1 cellular context compared by ENCODE assay signal in the genomic region with DNA sequence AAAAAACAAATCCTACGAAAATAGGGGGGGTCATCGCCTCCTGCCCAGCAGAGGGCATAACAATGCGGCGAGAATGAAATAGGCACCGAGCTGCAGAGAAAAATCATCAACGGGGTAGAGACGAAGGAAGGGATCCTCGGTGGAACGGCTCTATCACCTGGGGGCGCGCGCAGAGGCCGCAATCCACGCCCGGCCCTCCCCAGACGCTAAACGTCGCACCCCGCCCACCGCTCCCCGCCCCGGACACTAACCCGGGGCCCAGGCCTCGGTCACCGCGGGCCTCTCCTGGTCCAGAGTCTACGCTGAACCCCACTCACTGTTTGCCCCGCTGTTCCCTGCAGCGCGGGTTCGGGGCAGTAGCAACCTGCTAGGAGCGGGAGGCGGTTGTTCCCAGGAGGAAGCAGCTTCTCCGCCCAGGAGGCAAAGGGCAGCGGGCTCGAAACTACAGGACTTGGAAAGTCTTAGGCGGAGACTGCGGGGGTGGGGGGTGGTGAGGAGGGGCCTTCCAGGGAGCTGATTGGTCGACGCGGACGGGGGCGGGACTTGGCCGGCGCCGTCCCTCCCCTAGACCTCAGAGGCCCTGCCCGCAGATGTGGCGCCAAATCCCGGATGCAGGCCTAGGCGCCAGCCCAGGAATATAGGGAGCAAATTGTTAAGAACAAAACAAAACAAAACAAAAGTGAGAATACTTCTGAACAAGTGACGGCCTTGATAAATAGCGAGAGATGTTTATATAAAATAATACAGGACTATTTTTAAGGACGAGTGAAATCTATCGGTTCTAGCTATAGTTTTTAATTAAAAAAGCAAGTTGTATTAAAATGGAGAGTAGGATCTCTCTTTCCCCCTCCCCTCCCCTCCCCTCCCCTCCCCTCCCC.
A peak's percentile ranks its signal among the peaks of the same experiment; 100 is the strongest.
TF ChIP-seq lines count a peak whose summit lies in the region.

A gene with protein sequence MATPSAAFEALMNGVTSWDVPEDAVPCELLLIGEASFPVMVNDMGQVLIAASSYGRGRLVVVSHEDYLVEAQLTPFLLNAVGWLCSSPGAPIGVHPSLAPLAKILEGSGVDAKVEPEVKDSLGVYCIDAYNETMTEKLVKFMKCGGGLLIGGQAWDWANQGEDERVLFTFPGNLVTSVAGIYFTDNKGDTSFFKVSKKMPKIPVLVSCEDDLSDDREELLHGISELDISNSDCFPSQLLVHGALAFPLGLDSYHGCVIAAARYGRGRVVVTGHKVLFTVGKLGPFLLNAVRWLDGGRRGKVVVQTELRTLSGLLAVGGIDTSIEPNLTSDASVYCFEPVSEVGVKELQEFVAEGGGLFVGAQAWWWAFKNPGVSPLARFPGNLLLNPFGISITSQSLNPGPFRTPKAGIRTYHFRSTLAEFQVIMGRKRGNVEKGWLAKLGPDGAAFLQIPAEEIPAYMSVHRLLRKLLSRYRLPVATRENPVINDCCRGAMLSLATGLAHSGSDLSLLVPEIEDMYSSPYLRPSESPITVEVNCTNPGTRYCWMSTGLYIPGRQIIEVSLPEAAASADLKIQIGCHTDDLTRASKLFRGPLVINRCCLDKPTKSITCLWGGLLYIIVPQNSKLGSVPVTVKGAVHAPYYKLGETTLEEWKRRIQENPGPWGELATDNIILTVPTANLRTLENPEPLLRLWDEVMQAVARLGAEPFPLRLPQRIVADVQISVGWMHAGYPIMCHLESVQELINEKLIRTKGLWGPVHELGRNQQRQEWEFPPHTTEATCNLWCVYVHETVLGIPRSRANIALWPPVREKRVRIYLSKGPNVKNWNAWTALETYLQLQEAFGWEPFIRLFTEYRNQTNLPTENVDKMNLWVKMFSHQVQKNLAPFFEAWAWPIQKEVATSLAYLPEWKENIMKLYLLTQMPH (minus strand): TSS at position 467 of the 878 bp plus-strand sequence. CDS start 25,568 bp downstream, outside the sequence.

TF ChIP-seq in HepG2, 621 proteins besides CTCF, POLR2A, EP300 and RAD21 (continued from another document and continues in another):
- TF ChIP-seq, protein P1, sequence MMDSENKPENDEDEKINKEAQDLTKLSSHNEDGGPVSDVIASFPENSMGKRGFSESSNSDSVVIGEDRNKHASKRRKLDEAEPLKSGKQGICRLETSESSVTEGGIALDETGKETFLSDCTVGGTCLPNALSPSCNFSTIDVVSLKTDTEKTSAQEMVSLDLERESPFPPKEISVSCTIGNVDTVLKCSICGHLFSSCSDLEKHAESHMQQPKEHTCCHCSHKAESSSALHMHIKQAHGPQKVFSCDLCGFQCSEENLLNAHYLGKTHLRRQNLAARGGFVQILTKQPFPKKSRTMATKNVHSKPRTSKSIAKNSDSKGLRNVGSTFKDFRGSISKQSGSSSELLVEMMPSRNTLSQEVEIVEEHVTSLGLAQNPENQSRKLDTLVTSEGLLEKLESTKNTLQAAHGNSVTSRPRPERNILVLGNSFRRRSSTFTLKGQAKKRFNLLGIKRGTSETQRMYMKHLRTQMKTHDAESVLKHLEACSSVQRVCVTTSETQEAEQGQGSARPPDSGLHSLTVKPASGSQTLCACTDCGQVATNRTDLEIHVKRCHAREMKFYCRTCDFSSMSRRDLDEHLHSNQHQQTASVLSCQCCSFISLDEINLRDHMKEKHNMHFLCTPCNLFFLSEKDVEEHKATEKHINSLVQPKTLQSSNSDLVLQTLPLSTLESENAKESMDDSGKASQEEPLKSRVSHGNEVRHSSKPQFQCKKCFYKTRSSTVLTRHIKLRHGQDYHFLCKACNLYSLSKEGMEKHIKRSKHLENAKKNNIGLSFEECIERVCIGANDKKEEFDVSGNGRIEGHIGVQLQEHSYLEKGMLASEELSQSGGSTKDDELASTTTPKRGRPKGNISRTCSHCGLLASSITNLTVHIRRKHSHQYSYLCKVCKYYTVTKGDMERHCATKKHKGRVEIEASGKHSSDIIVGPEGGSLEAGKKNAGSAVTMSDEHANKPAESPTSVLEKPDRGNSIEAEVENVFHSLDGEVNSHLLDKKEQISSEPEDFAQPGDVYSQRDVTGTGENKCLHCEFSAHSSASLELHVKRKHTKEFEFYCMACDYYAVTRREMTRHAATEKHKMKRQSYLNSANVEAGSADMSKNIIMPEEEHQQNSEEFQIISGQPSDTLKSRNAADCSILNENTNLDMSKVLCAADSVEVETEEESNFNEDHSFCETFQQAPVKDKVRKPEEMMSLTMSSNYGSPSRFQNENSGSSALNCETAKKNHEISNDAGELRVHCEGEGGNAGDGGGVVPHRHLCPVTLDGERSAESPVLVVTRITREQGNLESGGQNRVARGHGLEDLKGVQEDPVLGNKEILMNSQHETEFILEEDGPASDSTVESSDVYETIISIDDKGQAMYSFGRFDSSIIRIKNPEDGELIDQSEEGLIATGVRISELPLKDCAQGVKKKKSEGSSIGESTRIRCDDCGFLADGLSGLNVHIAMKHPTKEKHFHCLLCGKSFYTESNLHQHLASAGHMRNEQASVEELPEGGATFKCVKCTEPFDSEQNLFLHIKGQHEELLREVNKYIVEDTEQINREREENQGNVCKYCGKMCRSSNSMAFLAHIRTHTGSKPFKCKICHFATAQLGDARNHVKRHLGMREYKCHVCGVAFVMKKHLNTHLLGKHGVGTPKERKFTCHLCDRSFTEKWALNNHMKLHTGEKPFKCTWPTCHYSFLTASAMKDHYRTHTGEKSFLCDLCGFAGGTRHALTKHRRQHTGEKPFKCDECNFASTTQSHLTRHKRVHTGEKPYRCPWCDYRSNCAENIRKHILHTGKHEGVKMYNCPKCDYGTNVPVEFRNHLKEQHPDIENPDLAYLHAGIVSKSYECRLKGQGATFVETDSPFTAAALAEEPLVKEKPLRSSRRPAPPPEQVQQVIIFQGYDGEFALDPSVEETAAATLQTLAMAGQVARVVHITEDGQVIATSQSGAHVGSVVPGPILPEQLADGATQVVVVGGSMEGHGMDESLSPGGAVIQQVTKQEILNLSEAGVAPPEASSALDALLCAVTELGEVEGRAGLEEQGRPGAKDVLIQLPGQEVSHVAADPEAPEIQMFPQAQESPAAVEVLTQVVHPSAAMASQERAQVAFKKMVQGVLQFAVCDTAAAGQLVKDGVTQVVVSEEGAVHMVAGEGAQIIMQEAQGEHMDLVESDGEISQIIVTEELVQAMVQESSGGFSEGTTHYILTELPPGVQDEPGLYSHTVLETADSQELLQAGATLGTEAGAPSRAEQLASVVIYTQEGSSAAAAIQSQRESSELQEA (CRISPR knock-in tag; IDR thresholded peaks at IDR 0.05; ENCODE audit: not compliant biosample characterization), result peak; percentile 57
- TF ChIP-seq DMAP1 (CRISPR knock-in tag; IDR thresholded peaks at IDR 0.05) (peak; percentile 72), SALL2 (CRISPR knock-in tag; IDR thresholded peaks at IDR 0.05) (peak; percentile 68; the same call in 1 of the 2 replicates), ASH2L (IDR thresholded peaks at IDR 0.05; ENCODE audit: insufficient read length, low read depth, low read length) (peak; percentile 86), ZNF501 (CRISPR knock-in tag; IDR thresholded peaks at IDR 0.05) (peak; percentile 66), ZNF337 (CRISPR knock-in tag; IDR thresholded peaks at IDR 0.05; ENCODE audit: borderline replicate concordance, low read depth) (peak; percentile 65; the same call in 1 of the 2 replicates), KLF15 (CRISPR knock-in tag; IDR thresholded peaks at IDR 0.05; ENCODE audit: borderline replicate concordance) (peak; percentile 41; the same call in 1 of the 2 replicates), CREB1 (IDR thresholded peaks at IDR 0.05) (0 out of 2 replicates have a peak, but pooled peaks have one; percentile 4), CREB1 (CRISPR knock-in tag; IDR thresholded peaks at IDR 0.05) (peak; percentile 75), PTBP1 (IDR thresholded peaks at IDR 0.05; ENCODE audit: low read depth, low read length, poor library complexity, severe bottlenecking) (peak; percentile 88), KLF9 (CRISPR knock-in tag; IDR thresholded peaks at IDR 0.05; ENCODE audit: low read depth) (no peak), MEF2D (CRISPR knock-in tag; IDR thresholded peaks at IDR 0.05) (peak; percentile 84; the same call in 1 of the 2 replicates), ZNF24 (IDR thresholded peaks at IDR 0.05) (no peak), GATAD2A (CRISPR knock-in tag; IDR thresholded peaks at IDR 0.05) (peak; percentile 62), ZNF552 (CRISPR knock-in tag; IDR thresholded peaks at IDR 0.05; ENCODE audit: borderline replicate concordance) (0 out of 2 replicates have a peak, but pooled peaks have one; percentile 51)
- TF ChIP-seq, protein P2, sequence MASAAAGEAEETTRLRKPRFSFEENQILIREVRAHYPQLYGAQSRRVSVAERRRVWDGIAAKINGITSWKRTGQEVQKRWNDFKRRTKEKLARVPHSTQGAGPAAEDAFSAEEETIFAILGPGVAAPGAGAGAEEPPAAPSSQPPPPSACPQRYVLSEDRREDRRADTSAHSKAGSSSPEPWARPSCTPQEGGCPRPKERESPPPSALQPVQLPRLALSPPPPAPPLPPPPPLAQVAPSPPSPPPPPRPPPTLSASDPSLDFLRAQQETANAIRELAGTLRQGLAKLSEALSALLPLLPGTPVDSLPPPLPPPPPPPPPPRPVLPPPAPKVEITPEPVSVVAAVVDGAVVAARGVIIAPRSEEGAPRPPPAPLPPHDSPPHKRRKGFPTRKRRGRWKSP (CRISPR knock-in tag; IDR thresholded peaks at IDR 0.05), result peak; percentile 86
- TF ChIP-seq, protein P3, sequence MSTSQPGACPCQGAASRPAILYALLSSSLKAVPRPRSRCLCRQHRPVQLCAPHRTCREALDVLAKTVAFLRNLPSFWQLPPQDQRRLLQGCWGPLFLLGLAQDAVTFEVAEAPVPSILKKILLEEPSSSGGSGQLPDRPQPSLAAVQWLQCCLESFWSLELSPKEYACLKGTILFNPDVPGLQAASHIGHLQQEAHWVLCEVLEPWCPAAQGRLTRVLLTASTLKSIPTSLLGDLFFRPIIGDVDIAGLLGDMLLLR (CRISPR knock-in tag; IDR thresholded peaks at IDR 0.05), result peak; percentile 60; the same call in 1 of the 2 replicates
- TF ChIP-seq, protein P4, sequence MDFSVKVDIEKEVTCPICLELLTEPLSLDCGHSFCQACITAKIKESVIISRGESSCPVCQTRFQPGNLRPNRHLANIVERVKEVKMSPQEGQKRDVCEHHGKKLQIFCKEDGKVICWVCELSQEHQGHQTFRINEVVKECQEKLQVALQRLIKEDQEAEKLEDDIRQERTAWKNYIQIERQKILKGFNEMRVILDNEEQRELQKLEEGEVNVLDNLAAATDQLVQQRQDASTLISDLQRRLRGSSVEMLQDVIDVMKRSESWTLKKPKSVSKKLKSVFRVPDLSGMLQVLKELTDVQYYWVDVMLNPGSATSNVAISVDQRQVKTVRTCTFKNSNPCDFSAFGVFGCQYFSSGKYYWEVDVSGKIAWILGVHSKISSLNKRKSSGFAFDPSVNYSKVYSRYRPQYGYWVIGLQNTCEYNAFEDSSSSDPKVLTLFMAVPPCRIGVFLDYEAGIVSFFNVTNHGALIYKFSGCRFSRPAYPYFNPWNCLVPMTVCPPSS (IDR thresholded peaks at IDR 0.05), result no peak
- TF ChIP-seq, protein P5, sequence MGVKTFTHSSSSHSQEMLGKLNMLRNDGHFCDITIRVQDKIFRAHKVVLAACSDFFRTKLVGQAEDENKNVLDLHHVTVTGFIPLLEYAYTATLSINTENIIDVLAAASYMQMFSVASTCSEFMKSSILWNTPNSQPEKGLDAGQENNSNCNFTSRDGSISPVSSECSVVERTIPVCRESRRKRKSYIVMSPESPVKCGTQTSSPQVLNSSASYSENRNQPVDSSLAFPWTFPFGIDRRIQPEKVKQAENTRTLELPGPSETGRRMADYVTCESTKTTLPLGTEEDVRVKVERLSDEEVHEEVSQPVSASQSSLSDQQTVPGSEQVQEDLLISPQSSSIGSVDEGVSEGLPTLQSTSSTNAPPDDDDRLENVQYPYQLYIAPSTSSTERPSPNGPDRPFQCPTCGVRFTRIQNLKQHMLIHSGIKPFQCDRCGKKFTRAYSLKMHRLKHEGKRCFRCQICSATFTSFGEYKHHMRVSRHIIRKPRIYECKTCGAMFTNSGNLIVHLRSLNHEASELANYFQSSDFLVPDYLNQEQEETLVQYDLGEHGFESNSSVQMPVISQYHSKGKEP (CRISPR knock-in tag; IDR thresholded peaks at IDR 0.05), result peak; percentile 80; the same call in 1 of the 2 replicates
- TF ChIP-seq, protein P6, sequence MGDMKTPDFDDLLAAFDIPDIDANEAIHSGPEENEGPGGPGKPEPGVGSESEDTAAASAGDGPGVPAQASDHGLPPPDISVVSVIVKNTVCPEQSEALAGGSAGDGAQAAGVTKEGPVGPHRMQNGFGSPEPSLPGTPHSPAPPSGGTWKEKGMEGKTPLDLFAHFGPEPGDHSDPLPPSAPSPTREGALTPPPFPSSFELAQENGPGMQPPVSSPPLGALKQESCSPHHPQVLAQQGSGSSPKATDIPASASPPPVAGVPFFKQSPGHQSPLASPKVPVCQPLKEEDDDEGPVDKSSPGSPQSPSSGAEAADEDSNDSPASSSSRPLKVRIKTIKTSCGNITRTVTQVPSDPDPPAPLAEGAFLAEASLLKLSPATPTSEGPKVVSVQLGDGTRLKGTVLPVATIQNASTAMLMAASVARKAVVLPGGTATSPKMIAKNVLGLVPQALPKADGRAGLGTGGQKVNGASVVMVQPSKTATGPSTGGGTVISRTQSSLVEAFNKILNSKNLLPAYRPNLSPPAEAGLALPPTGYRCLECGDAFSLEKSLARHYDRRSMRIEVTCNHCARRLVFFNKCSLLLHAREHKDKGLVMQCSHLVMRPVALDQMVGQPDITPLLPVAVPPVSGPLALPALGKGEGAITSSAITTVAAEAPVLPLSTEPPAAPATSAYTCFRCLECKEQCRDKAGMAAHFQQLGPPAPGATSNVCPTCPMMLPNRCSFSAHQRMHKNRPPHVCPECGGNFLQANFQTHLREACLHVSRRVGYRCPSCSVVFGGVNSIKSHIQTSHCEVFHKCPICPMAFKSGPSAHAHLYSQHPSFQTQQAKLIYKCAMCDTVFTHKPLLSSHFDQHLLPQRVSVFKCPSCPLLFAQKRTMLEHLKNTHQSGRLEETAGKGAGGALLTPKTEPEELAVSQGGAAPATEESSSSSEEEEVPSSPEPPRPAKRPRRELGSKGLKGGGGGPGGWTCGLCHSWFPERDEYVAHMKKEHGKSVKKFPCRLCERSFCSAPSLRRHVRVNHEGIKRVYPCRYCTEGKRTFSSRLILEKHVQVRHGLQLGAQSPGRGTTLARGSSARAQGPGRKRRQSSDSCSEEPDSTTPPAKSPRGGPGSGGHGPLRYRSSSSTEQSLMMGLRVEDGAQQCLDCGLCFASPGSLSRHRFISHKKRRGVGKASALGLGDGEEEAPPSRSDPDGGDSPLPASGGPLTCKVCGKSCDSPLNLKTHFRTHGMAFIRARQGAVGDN (CRISPR knock-in tag; IDR thresholded peaks at IDR 0.05), result peak; percentile 91
- TF ChIP-seq, protein P7, sequence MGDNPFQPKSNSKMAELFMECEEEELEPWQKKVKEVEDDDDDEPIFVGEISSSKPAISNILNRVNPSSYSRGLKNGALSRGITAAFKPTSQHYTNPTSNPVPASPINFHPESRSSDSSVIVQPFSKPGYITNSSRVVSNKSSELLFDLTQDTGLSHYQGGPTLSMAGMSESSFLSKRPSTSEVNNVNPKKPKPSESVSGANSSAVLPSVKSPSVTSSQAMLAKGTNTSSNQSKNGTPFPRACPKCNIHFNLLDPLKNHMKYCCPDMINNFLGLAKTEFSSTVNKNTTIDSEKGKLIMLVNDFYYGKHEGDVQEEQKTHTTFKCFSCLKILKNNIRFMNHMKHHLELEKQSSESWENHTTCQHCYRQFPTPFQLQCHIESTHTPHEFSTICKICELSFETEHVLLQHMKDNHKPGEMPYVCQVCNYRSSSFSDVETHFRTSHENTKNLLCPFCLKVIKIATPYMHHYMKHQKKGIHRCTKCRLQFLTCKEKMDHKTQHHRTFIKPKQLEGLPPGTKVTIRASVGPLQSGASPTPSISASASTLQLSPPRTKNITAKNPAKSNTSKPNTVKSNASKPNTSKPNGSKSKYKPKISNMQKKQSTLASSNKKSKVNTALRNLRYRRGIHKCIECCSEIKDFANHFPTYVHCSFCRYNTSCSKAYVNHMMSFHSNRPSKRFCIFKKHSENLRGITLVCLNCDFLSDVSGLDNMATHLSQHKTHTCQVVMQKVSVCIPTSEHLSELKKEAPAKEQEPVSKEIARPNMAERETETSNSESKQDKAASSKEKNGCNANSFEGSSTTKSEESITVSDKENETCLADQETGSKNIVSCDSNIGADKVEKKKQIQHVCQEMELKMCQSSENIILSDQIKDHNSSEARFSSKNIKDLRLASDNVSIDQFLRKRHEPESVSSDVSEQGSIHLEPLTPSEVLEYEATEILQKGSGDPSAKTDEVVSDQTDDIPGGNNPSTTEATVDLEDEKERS (CRISPR knock-in tag; IDR thresholded peaks at IDR 0.05), result peak; percentile 53; the same call in 1 of the 2 replicates
